1 cellular context compared by ENCODE assay signal in the genomic region with DNA sequence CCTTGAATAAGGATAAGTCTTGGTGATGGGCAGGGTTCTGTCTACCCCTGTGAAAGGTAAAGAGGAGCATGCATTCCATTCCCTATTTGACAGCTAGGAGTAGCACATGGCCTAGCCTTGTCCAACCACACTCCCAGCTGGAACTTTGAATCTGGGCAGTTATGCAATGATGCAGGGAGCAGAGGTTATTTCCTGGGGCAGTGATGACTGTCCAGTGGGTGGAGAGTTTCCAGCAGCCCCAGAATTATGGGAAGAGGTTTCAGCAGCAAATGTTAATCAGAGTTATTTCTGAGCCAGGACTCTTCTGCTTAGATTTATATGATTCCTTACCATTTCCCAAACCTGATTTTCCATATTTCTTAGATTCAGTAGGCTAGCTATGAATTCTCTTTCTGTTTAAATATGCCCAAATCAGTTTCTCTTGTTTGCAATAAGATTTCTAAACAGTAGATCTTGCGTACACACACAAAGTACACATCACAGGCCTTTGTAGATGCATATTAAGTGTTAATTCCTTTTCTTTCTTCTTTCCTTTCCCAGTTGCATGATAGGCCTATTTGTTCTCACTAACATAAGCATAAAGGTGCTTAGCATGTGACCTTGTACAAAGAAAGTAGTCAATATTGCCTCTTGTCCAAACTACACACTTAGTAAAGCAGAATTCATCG.
TF ChIP-seq lines count a peak whose summit lies in the region.

No MANE protein-coding gene starts in this region.

TF ChIP-seq in GM23338, 12 proteins besides CTCF, POLR2A, EP300 and RAD21 (continued from another document):
- TF ChIP-seq, protein P1, sequence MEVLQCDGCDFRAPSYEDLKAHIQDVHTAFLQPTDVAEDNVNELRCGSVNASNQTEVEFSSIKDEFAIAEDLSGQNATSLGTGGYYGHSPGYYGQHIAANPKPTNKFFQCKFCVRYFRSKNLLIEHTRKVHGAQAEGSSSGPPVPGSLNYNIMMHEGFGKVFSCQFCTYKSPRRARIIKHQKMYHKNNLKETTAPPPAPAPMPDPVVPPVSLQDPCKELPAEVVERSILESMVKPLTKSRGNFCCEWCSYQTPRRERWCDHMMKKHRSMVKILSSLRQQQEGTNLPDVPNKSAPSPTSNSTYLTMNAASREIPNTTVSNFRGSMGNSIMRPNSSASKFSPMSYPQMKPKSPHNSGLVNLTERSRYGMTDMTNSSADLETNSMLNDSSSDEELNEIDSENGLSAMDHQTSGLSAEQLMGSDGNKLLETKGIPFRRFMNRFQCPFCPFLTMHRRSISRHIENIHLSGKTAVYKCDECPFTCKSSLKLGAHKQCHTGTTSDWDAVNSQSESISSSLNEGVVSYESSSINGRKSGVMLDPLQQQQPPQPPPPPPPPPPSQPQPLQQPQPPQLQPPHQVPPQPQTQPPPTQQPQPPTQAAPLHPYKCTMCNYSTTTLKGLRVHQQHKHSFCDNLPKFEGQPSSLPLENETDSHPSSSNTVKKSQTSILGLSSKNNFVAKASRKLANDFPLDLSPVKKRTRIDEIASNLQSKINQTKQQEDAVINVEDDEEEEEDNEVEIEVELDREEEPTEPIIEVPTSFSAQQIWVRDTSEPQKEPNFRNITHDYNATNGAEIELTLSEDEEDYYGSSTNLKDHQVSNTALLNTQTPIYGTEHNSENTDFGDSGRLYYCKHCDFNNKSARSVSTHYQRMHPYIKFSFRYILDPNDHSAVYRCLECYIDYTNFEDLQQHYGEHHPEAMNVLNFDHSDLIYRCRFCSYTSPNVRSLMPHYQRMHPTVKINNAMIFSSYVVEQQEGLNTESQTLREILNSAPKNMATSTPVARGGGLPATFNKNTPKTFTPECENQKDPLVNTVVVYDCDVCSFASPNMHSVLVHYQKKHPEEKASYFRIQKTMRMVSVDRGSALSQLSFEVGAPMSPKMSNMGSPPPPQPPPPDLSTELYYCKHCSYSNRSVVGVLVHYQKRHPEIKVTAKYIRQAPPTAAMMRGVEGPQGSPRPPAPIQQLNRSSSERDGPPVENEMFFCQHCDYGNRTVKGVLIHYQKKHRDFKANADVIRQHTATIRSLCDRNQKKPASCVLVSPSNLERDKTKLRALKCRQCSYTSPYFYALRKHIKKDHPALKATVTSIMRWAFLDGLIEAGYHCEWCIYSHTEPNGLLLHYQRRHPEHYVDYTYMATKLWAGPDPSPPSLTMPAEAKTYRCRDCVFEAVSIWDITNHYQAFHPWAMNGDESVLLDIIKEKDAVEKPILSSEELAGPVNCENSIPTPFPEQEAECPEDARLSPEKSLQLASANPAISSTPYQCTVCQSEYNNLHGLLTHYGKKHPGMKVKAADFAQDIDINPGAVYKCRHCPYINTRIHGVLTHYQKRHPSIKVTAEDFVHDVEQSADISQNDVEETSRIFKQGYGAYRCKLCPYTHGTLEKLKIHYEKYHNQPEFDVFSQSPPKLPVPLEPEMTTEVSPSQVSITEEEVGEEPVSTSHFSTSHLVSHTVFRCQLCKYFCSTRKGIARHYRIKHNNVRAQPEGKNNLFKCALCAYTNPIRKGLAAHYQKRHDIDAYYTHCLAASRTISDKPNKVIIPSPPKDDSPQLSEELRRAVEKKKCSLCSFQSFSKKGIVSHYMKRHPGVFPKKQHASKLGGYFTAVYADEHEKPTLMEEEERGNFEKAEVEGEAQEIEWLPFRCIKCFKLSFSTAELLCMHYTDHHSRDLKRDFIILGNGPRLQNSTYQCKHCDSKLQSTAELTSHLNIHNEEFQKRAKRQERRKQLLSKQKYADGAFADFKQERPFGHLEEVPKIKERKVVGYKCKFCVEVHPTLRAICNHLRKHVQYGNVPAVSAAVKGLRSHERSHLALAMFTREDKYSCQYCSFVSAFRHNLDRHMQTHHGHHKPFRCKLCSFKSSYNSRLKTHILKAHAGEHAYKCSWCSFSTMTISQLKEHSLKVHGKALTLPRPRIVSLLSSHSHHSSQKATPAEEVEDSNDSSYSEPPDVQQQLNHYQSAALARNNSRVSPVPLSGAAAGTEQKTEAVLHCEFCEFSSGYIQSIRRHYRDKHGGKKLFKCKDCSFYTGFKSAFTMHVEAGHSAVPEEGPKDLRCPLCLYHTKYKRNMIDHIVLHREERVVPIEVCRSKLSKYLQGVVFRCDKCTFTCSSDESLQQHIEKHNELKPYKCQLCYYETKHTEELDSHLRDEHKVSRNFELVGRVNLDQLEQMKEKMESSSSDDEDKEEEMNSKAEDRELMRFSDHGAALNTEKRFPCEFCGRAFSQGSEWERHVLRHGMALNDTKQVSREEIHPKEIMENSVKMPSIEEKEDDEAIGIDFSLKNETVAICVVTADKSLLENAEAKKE (CRISPR knock-in tag; IDR thresholded peaks at IDR 0.05) = no peak
- no peak for TF ChIP-seq ZNF331 (CRISPR knock-in tag; IDR thresholded peaks at IDR 0.05; ENCODE audit: low read depth)
- TF ChIP-seq EZH2 (IDR thresholded peaks at IDR 0.05; ENCODE audit: low read depth, unreplicated experiment) = no peak
- no peak for TF ChIP-seq ETS1 (IDR thresholded peaks at IDR 0.05)
